8 cellular contexts compared by ENCODE assay signal in the genomic region with DNA sequence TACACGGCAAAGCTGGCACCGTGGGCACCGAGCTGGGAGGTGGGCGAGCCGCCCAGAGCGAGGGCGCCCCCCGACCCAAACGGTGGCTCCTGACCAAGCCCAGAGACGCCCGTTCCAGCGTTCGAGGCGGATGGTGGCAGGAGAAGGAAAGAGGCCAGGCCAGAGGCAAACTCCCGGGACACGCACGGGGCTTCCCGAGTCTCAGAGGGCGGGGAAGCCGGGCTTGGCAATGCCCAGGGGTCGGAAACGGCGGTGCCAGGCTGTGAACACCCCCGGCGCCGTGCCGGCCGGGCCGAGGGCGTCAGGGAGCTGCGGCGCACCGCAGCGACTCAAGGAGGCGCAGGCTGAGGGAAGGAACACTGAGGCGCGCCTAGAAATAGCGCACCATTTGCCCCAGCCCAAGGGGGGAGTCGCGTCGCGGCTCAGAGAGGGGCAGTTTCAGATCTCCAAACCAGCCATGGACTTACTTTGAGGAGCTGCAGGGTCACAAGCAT. TPM values are rescaled to one million over a fixed set of nuclear protein-coding genes. Genes with fewer than 3 reads are reported as not detected.
DNase-seq lines count a peak whose midpoint lies in the region; ATAC-seq and TF ChIP-seq lines count a peak whose summit lies in the region.

No MANE protein-coding gene starts in this region.

- H2AFZ ChIP-seq in hepatocyte = peak overlapping the region; percentile 16

- no peaks in the 10 kb centered on the region for H3K9me2 ChIP-seq in hepatocyte (replicated peaks; ENCODE audit: insufficient read depth)

- H3K4me1 ChIP-seq in ES-I3 (ENCODE audit: insufficient read depth, low read length) (peaks cover 21% of the 10 kb centered on the region), hepatocyte (ENCODE audit: insufficient read depth) (peaks cover 36% of the 10 kb centered on the region)

- H3K9me3 ChIP-seq in ES-I3 (ENCODE audit: control insufficient read depth, insufficient read depth, low read length) (no peaks in the 10 kb centered on the region), hepatocyte (ENCODE audit: low read depth) (no peaks in the 10 kb centered on the region)

- H3K36me3 Mint-ChIP-seq in activated naive CD4-positive, alpha-beta T cell treated with anti-CD3 and anti-CD28 coated beads, Interleukin-2, amount 50 U/mL, for 24 hours = no peaks in the 10 kb centered on the region

- 2% methylated on average over 15 of the region's 42 CpGs for WGBS in hepatocyte (ENCODE audit: low lambda C conversion rate, missing lambda C conversion rate)

- peaks cover 24% of the 10 kb centered on the region for H3K36me3 ChIP-seq in ES-I3 (ENCODE audit: insufficient read depth, low read length)
- H3K36me3 ChIP-seq in hepatocyte (replicated peaks; ENCODE audit: insufficient read depth, low read depth) = no peaks in the 10 kb centered on the region

- peak overlapping the region; percentile 82 for H3K4me2 ChIP-seq in hepatocyte

- H3K4me3 ChIP-seq in hepatocyte = peak overlapping the region; percentile 41

- H3K4me1 Mint-ChIP-seq in activated naive CD4-positive, alpha-beta T cell treated with anti-CD3 and anti-CD28 coated beads, Interleukin-2, amount 50 U/mL, for 24 hours = peaks cover 33% of the 10 kb centered on the region

- peak overlapping the region; percentile 85 for H3K9ac ChIP-seq in ES-I3 (ENCODE audit: low read depth, low read length)

- H3K27ac Mint-ChIP-seq in activated naive CD4-positive, alpha-beta T cell treated with anti-CD3 and anti-CD28 coated beads, Interleukin-2, amount 50 U/mL, for 24 hours = no peak overlapping the region

- peaks cover 48% of the 10 kb centered on the region for H3K27me3 Mint-ChIP-seq in activated naive CD4-positive, alpha-beta T cell treated with anti-CD3 and anti-CD28 coated beads, Interleukin-2, amount 50 U/mL, for 24 hours

- peak overlapping the region; percentile 89 for H3K4me3 Mint-ChIP-seq in activated naive CD4-positive, alpha-beta T cell treated with anti-CD3 and anti-CD28 coated beads, Interleukin-2, amount 50 U/mL, for 24 hours

- H3K27me3 ChIP-seq in hepatocyte = no peaks in the 10 kb centered on the region

- peak overlapping the region; percentile 94 for H3K27ac ChIP-seq in hepatocyte

- H4K20me1 ChIP-seq in hepatocyte (ENCODE audit: insufficient read depth, poor library complexity, severe bottlenecking) = peaks cover 10% of the 10 kb centered on the region

- TF ChIP-seq CTCF in GM20000 (IDR thresholded peaks at IDR 0.05; ENCODE audit: extremely low read depth, missing control alignments) = no peak
- peak; percentile 25 for TF ChIP-seq CTCF in hepatocyte (IDR thresholded peaks at IDR 0.05; ENCODE audit: poor library complexity)

- no peaks in the 10 kb centered on the region for H3K9me3 Mint-ChIP-seq in activated naive CD4-positive, alpha-beta T cell treated with anti-CD3 and anti-CD28 coated beads, Interleukin-2, amount 50 U/mL, for 24 hours

- peaks cover 36% of the 10 kb centered on the region for H3K79me2 ChIP-seq in hepatocyte

- ATAC-seq in HG03565 (IDR thresholded peaks at IDR 0.05; ENCODE audit: unreplicated experiment) = peak; percentile 40

- DNase-seq in GM20000 (ENCODE audit: low spot score) (peak; percentile 54), hepatocyte (ENCODE audit: low spot score) (no peak), occipital lobe (lab: John Stamatoyannopoulos, UW) (no peak), NCI-H510A treated with DMSO at 0.1 percent for 48 hours (lab: John Stamatoyannopoulos, UW) (no peak)
- peak; percentile 7 to 17 for DNase-seq in stimulated activated CD8-positive, alpha-beta memory T cell treated with anti-CD3 and anti-CD28 coated beads, Interleukin-15, amount 100 ng/mL, for 4 hours (ENCODE audit: low read depth in 2 of 2)

RNA-seq across cellular contexts. Expression of gene SPRY4, which starts 0.4 kb away (rescaled TPM):
- total RNA-seq in hepatocyte = 6.1 and 7.2 TPM in 2 replicates
- 4.3 and 8.5 TPM in 2 replicates for polyA plus RNA-seq in hepatocyte
- total RNA-seq in occipital lobe = 3.3 TPM

Comparison
In these comparisons a context has a peak if more than half of its experiments do, and no peak if none do; other contexts are left out.
1. DNase-seq: peak in GM20000 (single experiment) and stimulated activated CD8-positive, alpha-beta memory T cell treated with anti-CD3 and anti-CD28 coated beads, Interleukin-15, amount 100 ng/mL, for 4 hours (2 of 2); none in hepatocyte (single experiment), occipital lobe (single experiment) and NCI-H510A treated with DMSO at 0.1 percent for 48 hours (single experiment).